Comparison of ENCODE assay signal across 8 cellular contexts in the genomic region with DNA sequence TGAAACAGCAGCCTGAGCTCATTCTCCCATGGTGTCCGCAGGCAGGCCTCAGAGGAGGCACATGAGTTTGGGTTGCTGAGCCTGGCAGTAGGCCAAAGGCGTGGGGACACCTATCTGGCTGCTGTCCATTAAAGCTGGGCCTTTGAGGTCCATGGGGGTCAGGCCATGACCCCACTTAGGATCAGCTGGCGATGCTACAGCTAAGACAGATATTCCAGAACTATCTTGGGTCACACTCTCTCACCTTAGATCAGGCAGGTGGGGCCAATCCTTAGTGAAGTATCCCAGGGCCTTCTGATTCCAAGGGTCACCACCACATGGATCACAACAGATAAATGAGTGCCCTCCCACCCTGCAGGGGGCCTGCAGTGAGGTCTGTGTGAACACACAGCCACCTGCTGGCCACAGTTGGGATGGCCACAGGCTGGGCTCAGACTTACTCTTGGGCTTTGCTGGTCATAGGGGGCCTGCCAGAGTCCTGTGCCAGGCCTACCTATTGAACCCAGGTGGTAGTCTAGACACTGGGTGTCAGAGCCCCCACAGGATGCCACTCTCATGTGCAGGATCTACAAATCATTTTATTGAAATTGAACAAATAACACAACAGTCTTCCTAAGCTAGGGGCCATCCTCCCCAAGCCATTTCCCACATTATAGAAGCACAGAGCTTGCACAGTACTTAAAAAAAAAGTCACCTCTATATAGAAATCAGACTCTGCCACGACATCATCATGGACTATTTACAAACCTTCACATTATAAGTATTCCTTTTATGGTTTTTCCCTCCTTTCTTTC. TPM values are rescaled to one million over a fixed set of nuclear protein-coding genes. Genes with fewer than 3 reads are reported as not detected.
A peak's percentile ranks its signal among the peaks of the same experiment; 100 is the strongest.
DNase-seq lines count a peak whose midpoint lies in the region; ATAC-seq and TF ChIP-seq lines count a peak whose summit lies in the region.

No MANE protein-coding gene starts in this region.

- H3K36me3 ChIP-seq in effector memory CD4-positive, alpha-beta T cell (ENCODE audit: control insufficient read depth, insufficient read depth, low read length): no peaks in the 10 kb centered on the region
- H3K36me3 ChIP-seq in mucosa of descending colon (ENCODE audit: low read depth) (no peaks in the 10 kb centered on the region), stomach (peaks cover 14 to 30% (median 25%) of the 10 kb centered on the region in 4 donors)

- no peak for TF ChIP-seq EP300 in stomach (IDR thresholded peaks at IDR 0.05)

- no peak overlapping the region for H3K4me3 ChIP-seq in effector memory CD4-positive, alpha-beta T cell (ENCODE audit: insufficient read depth, low read depth, low read length, poor library complexity, severe bottlenecking)
- H3K4me3 ChIP-seq in mucosa of descending colon (no peak overlapping the region), stomach (no peak overlapping the region)

- H3K27me3 ChIP-seq in effector memory CD4-positive, alpha-beta T cell (replicated peaks; ENCODE audit: control insufficient read depth, insufficient read depth, low read length, poor library complexity, severe bottlenecking): no peaks in the 10 kb centered on the region
- H3K27me3 ChIP-seq in stomach: no peaks in the 10 kb centered on the region

- WGBS in stomach, 5 donors: 43 to 47% (median 45%) methylated on average over 4 of the region's 4 CpGs

- TF ChIP-seq CTCF in mucosa of descending colon (IDR thresholded peaks at IDR 0.05): peak; percentile 43
- peak in 5 of 7 experiments; percentile 80 to 89 (median 83) for TF ChIP-seq CTCF in stomach (IDR thresholded peaks at IDR 0.05)

- peak; percentile 12 for ATAC-seq in Right ventricle myocardium inferior
- ATAC-seq in mucosa of descending colon: no peak
- no peak for ATAC-seq in GM18909 (IDR thresholded peaks at IDR 0.05; ENCODE audit: poor library complexity, unreplicated experiment)

- DNase-seq in Right ventricle myocardium inferior (ENCODE audit: missing footprints) (peak; percentile 91), cardiac septum (ENCODE audit: low spot score) (no peak), NCI-H748 (lab: John Stamatoyannopoulos, UW; ENCODE audit: unreplicated experiment) (peak; percentile 67), mucosa of descending colon (peak; percentile 72 to 87 (median 78)), stomach (peak; percentile 69)
- peak; percentile 85 for DNase-seq in activated CD8-positive, alpha-beta memory T cell treated with anti-CD3 and anti-CD28 coated beads for 24 hours
- peak in 2 of 3 donors; percentile 34 to 39 for DNase-seq in effector memory CD4-positive, alpha-beta T cell

- no peak for TF ChIP-seq POLR2A in stomach (IDR thresholded peaks at IDR 0.05)

- H3K4me1 ChIP-seq in effector memory CD4-positive, alpha-beta T cell (ENCODE audit: control insufficient read depth, insufficient read depth, low read length, poor library complexity, severe bottlenecking): peaks cover 38% of the 10 kb centered on the region
- H3K4me1 ChIP-seq in mucosa of descending colon (ENCODE audit: low read depth) (peaks cover 32% of the 10 kb centered on the region), stomach (peaks cover 41 to 86% (median 71%) of the 10 kb centered on the region in 4 donors)

- no peaks in the 10 kb centered on the region for H3K9me3 ChIP-seq in effector memory CD4-positive, alpha-beta T cell (ENCODE audit: control insufficient read depth, low read length)
- H3K9me3 ChIP-seq in mucosa of descending colon: no peaks in the 10 kb centered on the region
- H3K9me3 ChIP-seq in stomach: no peaks in the 10 kb centered on the region

- intact Hi-C loops in Right ventricle myocardium inferior (cut with DNase I) (loop anchor here (1.0 to 2.0 kb wide), 2 partner anchors 50 to 64 kb away; no protein-coding TSS in a partner anchor), cardiac septum (cut with DNase I) (loop anchor here (2.0 to 5.0 kb wide), 4 partner anchors 37 to 132 kb away; partner anchors contain the start of genes GNAI2 and GNAT1), mucosa of descending colon (cut with DNase I, micrococcal nuclease) (no loop called here), stomach (cut with DNase I; ENCODE audit: low total_unique reads) (no loop called here)

- no peak overlapping the region for H3K27ac ChIP-seq in effector memory CD4-positive, alpha-beta T cell (ENCODE audit: insufficient read depth, low read length, poor library complexity, severe bottlenecking)
- H3K27ac ChIP-seq in stomach: peak overlapping the region; percentile 33 to 96 (median 95)

RNA-seq across cellular contexts. Expression of gene HYAL2, which starts 2.0 kb away (rescaled TPM):
- total RNA-seq in Right ventricle myocardium inferior: 39.0 TPM
- 42.0 TPM for total RNA-seq in cardiac septum
- 10 to 100 TPM; 18.6 to 32.5 (median 29.1) TPM for total RNA-seq in mucosa of descending colon
- 10 to 100 TPM; 11.1 to 96.4 (median 26.8) TPM for total RNA-seq in stomach
- 10 to 100 TPM; 24.7 to 47.6 (median 30.4) TPM for polyA plus RNA-seq in stomach

RNA-seq across cellular contexts. Expression of gene TUSC2, which starts 3.5 kb away (rescaled TPM):
- total RNA-seq in Right ventricle myocardium inferior (32.8 TPM), cardiac septum (24.5 TPM), mucosa of descending colon (10 to 100 TPM; 23.8 to 35.7 (median 25.8) TPM), stomach (10 to 100 TPM in 3 of 5 donors, 1 to 10 TPM in 1, not detected in 1; 2.3 to 63.4 (median 25.6) TPM)
- polyA plus RNA-seq in stomach: 10 to 100 TPM; 40.3 to 48.1 (median 46.3) TPM

RNA-seq across cellular contexts. Expression of gene RASSF1, which starts 16.1 kb away (rescaled TPM):
- total RNA-seq in Right ventricle myocardium inferior: 14.7 TPM
- total RNA-seq in cardiac septum: 11.0 TPM
- 10 to 100 TPM; 10.9 to 25.7 (median 18.9) TPM for total RNA-seq in mucosa of descending colon
- total RNA-seq in stomach: 10 to 100 TPM; 16.5 to 33.2 (median 22.6) TPM
- 10 to 100 TPM; 27.8 to 37.3 (median 29.6) TPM for polyA plus RNA-seq in stomach

RNA-seq across cellular contexts. Expression of gene ZMYND10, which starts 21.0 kb away (rescaled TPM):
- total RNA-seq in Right ventricle myocardium inferior (not detected), cardiac septum (0.35 TPM), mucosa of descending colon (under 1 TPM; 0.20 to 0.60 (median 0.31) TPM), stomach (10 to 100 TPM in 1 of 5 donors, under 1 TPM in 3, not detected in 1; 0.87 to 61.4 (median 0.91) TPM)
- 1 to 10 TPM in 2 of 3 donors, under 1 TPM in 1; 0.87 to 3.7 (median 1.2) TPM for polyA plus RNA-seq in stomach

RNA-seq across cellular contexts. Expression of gene HYAL1, which starts 21.2 kb away (rescaled TPM):
- total RNA-seq in Right ventricle myocardium inferior (70.1 TPM), cardiac septum (51.6 TPM), mucosa of descending colon (10 to 100 TPM in 1 of 3 donors, 1 to 10 TPM in 2; 5.3 to 10.0 (median 7.0) TPM), stomach (10 to 100 TPM in 1 of 5 donors, 1 to 10 TPM in 3, not detected in 1; 1.8 to 38.4 (median 5.3) TPM)
- 10 to 100 TPM in 2 of 3 donors, 1 to 10 TPM in 1; 6.3 to 25.8 (median 12.7) TPM for polyA plus RNA-seq in stomach

Comparison
In these comparisons a context has a peak if more than half of its experiments do, and no peak if none do; other contexts are left out.
1. intact Hi-C loops: an anchor here in Right ventricle myocardium inferior (1.0 to 2.0 kb wide) and cardiac septum (2.0 to 5.0 kb wide); none called in mucosa of descending colon and stomach.